ENCODE assay signal across 20 cellular contexts in genomic region chr5:95799181-95799835, GRCh38. TPM values are rescaled to one million over a fixed set of nuclear protein-coding genes. Genes with fewer than 3 reads are reported as not detected.
DNase-seq lines count a peak whose midpoint lies in the region; TF ChIP-seq lines count a peak whose summit lies in the region.
"Had no signal": no experiment of that assay in that cellular context is flagged by ENCODE, and none has a peak within 500 bp of the region (broad histone marks: within the 10 kb centered on the region; RNA-seq: fewer than 3 reads in every experiment).

No MANE protein-coding gene starts in this region.

- H3K23ac ChIP-seq in trophoblast cell (ENCODE audit: low read length): no peak overlapping the region

- no peak overlapping the region for H4K91ac ChIP-seq in trophoblast cell (ENCODE audit: low read depth, low read length)

- no peak overlapping the region for H2BK120ac ChIP-seq in trophoblast cell (ENCODE audit: insufficient read depth, low read length, poor library complexity)

- peaks cover 11 to 23% of the 10 kb centered on the region in 2 experiments for H3K4me1 ChIP-seq in trophoblast cell (ENCODE audit: control insufficient read depth in 1 of 2, insufficient read depth in 2 of 2, low read length in 2 of 2)
- H3K4me1 ChIP-seq: HAP-1 had no signal

- DNase-seq in EH (ENCODE audit: low read depth): peak; percentile 18
- DNase-seq in NCI-H2227 (lab: John Stamatoyannopoulos, UW; ENCODE audit: unreplicated experiment): peak; percentile 22
- peak; percentile 77 for DNase-seq in fibroblast of villous mesenchyme (ENCODE audit: low read depth)
- DNase-seq in trophoblast cell: peak in 1 of 2 donors; percentile 39
- DNase-seq in Ammon's horn (ENCODE audit: low spot score): no peak
- no peak for DNase-seq in medulla oblongata (ENCODE audit: extremely low spot score)
- DNase-seq in MV-4-11 (lab: John Stamatoyannopoulos, UW): no peak
- DNase-seq: BE2C, DMS53, EL, GM23248, NCI-H1417, NCI-H1694 treated with DMSO at 0.1 percent for 48 hours, NCI-H2081 treated with DMSO at 0.1 percent for 48 hours, NCI-H2171 treated with DMSO at 0.1 percent for 48 hours, NCI-H446 treated with DMSO at 0.1 percent for 48 hours, NCI-H526 treated with DMSO at 0.1 percent for 48 hours, Right ventricle myocardium superior had no signal

- no peaks in the 10 kb centered on the region for H3K79me2 ChIP-seq in trophoblast cell (ENCODE audit: control insufficient read depth, insufficient read depth, low read length, poor library complexity)

- H2AK5ac ChIP-seq in trophoblast cell (ENCODE audit: low read length): peak overlapping the region; percentile 81

- H2BK5ac ChIP-seq in trophoblast cell (ENCODE audit: low read depth, low read length, poor library complexity): no peak overlapping the region

- WGBS in trophoblast cell (ENCODE audit: extremely low coverage, insufficient coverage, insufficient read length): no CpG with 5 or more reads among the region's 4 CpGs

- H3K9me3 ChIP-seq in trophoblast cell (ENCODE audit: insufficient read depth, low read depth, low read length): no peaks in the 10 kb centered on the region
- H3K9me3 ChIP-seq: BE2C, HAP-1 had no signal

- H3K79me1 ChIP-seq in trophoblast cell (ENCODE audit: low read length): peaks cover 9% of the 10 kb centered on the region

- no peak overlapping the region for H3K14ac ChIP-seq in trophoblast cell (ENCODE audit: low read length)

- no peak overlapping the region for H3K4me3 ChIP-seq in fibroblast of villous mesenchyme (ENCODE audit: low read depth, low read length)
- no peak overlapping the region for H3K4me3 ChIP-seq in trophoblast cell (ENCODE audit: low read depth, low read length)
- H3K4me3 ChIP-seq: GM23248, HAP-1 had no signal

- H2BK12ac ChIP-seq in trophoblast cell (ENCODE audit: low read length): peak overlapping the region; percentile 79

- H3K27me3 ChIP-seq in trophoblast cell (ENCODE audit: insufficient read depth, low read length): no peaks in the 10 kb centered on the region
- H3K27me3 ChIP-seq: BE2C had no signal

- no peak overlapping the region for H3K18ac ChIP-seq in trophoblast cell (ENCODE audit: low read length)

- peaks cover 3 to 15% of the 10 kb centered on the region in 2 experiments for H3K36me3 ChIP-seq in trophoblast cell (ENCODE audit: control insufficient read depth in 1 of 2, insufficient read depth in 2 of 2, low read length in 2 of 2)
- H3K36me3 ChIP-seq: HAP-1 had no signal

- H3K27ac ChIP-seq in trophoblast cell (ENCODE audit: low read depth, low read length): no peak overlapping the region
- H3K27ac ChIP-seq: GM23248, HL-60 had no signal

- H3K4ac ChIP-seq in trophoblast cell (ENCODE audit: low read depth, low read length): no peak overlapping the region

- no peak overlapping the region for H3K9ac ChIP-seq in trophoblast cell (ENCODE audit: low read length)
- H3K9ac ChIP-seq: GM23248 had no signal

- H3K4me2 ChIP-seq in trophoblast cell (ENCODE audit: low read length): no peak overlapping the region

- H4K8ac ChIP-seq in trophoblast cell (ENCODE audit: low read depth, low read length): no peak overlapping the region

- H2AFZ ChIP-seq in trophoblast cell (ENCODE audit: insufficient read depth, low read length, poor library complexity): no peak overlapping the region
- H2AFZ ChIP-seq: GM23248 had no signal

- no peak for TF ChIP-seq CTCF in fibroblast of villous mesenchyme (IDR thresholded peaks at IDR 0.05; ENCODE audit: insufficient read depth, low read depth, low read length)

- H4K12ac ChIP-seq in trophoblast cell (ENCODE audit: low read depth, low read length): no peak overlapping the region

RNA-seq across cellular contexts. Expression of gene GLRX, which starts 23.2 kb away (rescaled TPM):
- total RNA-seq in fibroblast of villous mesenchyme: 152 and 437 TPM in 2 replicates
- polyA plus RNA-seq in trophoblast cell (2013): 63.7 and 67.6 TPM in 2 replicates

Comparison
In these comparisons a context has a peak if more than half of its experiments do, and no peak if none do; other contexts are left out.
1. DNase-seq: peak in EH (single experiment), NCI-H2227 (single experiment) and fibroblast of villous mesenchyme (single experiment); none in Ammon's horn (single experiment), medulla oblongata (single experiment) and MV-4-11 (single experiment).